In the genomic region with DNA sequence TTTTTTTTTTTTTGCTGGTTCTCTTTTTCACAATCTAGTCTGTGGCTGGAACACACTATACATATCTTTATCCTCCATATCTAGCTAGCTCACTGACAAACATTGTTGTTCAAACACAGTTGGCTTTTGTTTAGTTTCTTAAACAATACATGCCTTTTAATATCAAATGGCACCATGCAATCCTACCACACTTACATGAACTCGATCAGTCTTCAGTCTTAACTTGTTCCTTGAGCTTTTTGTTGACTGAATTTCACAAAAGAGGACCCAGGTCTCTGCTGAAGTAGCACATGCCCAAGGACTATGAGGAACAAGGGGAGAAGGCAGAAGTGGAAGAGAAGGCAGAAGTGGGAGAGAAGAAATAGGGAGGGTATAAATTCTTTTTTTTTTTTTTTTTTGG, we compare ENCODE assay signal across 16 cellular contexts. TPM values are rescaled to one million over a fixed set of nuclear protein-coding genes. Genes with fewer than 3 reads are reported as not detected.
DNase-seq lines count a peak whose midpoint lies in the region; ATAC-seq and TF ChIP-seq lines count a peak whose summit lies in the region.
"Had no signal": no experiment of that assay in that cellular context is flagged by ENCODE, and none has a peak within 500 bp of the region (broad histone marks: within the 10 kb centered on the region; RNA-seq: fewer than 3 reads in every experiment).

No MANE protein-coding gene starts in this region.

- H3K27me3 ChIP-seq in lung (ENCODE audit: control insufficient read depth, insufficient read depth) = no peaks in the 10 kb centered on the region
- H3K27me3 ChIP-seq in upper lobe of right lung = no peaks in the 10 kb centered on the region
- H3K27me3 ChIP-seq in mammary epithelial cell (ENCODE audit: insufficient read depth, low read length) = no peaks in the 10 kb centered on the region
- H3K27me3 ChIP-seq: BLaER1 treated with 17β-estradiol and CSF1 and Interleukin-3, amounts not matched to agents 10 nM and 100 nM; colonic mucosa had no signal

- ATAC-seq in stimulated activated naive CD8-positive, alpha-beta T cell treated with anti-CD3 and anti-CD28 coated beads, Interleukin-15, Interleukin-2, amounts not matched to agents 100 U/mL and 50 U/mL, for 24 hours = no peak
- no peak for ATAC-seq in activated CD8-positive, alpha-beta T cell treated with anti-CD3 and anti-CD28 coated beads for 36 hours
- ATAC-seq in lung (ENCODE audit: insufficient read depth, low FRiP score) = peak; percentile 32
- peak; percentile 67 for ATAC-seq in upper lobe of right lung
- no peak for ATAC-seq in natural killer cell treated with Interleukin-12 subunit alpha and Interleukin-12 subunit beta and Interleukin-15 and Interleukin-18, amount 100 ng/mL, for 72 hours

- peaks cover 44% of the 10 kb centered on the region for H3K79me2 ChIP-seq in mammary epithelial cell (ENCODE audit: insufficient read depth, low read length)

- no peak overlapping the region for H3K4me2 ChIP-seq in mammary epithelial cell (ENCODE audit: insufficient read depth, low read depth, low read length)

- H3K36me3 ChIP-seq in lung (ENCODE audit: control insufficient read depth in 2 of 2, insufficient read depth in 2 of 2, low read length in 2 of 2) = peaks cover 0 to 1% of the 10 kb centered on the region in 2 donors
- peaks cover 4% of the 10 kb centered on the region for H3K36me3 ChIP-seq in upper lobe of right lung
- H3K36me3 ChIP-seq in mammary epithelial cell (ENCODE audit: insufficient read depth, low read length) = no peaks in the 10 kb centered on the region
- H3K36me3 ChIP-seq: colonic mucosa had no signal

- no peaks in the 10 kb centered on the region for H3K27me3 Mint-ChIP-seq in stimulated activated naive CD8-positive, alpha-beta T cell treated with anti-CD3 and anti-CD28 coated beads, Interleukin-15, Interleukin-2, amounts not matched to agents 100 ng/mL and 50 ng/mL, for 24 hours
- no peaks in the 10 kb centered on the region for H3K27me3 Mint-ChIP-seq in activated CD8-positive, alpha-beta T cell treated with anti-CD3 and anti-CD28 coated beads for 36 hours
- H3K27me3 Mint-ChIP-seq in natural killer cell treated with Interleukin-12 subunit alpha and Interleukin-12 subunit beta and Interleukin-15 and Interleukin-18, amount 100 ng/mL, for 72 hours = no peaks in the 10 kb centered on the region

- intact Hi-C loops in activated CD8-positive, alpha-beta T cell treated with anti-CD3 and anti-CD28 coated beads for 36 hours (cut with micrococcal nuclease) = no loop called here
- intact Hi-C loops in upper lobe of right lung (cut with DNase I) (no loop called here), mammary epithelial cell (cut with micrococcal nuclease) (no loop called here)

- TF ChIP-seq CTCF in activated CD8-positive, alpha-beta T cell treated with anti-CD3 and anti-CD28 coated beads for 36 hours (IDR thresholded peaks at IDR 0.05) = no peak
- TF ChIP-seq CTCF in lung (IDR thresholded peaks at IDR 0.05; ENCODE audit: control extremely low read depth, extremely low read depth) (no peak), upper lobe of right lung (IDR thresholded peaks at IDR 0.05) (no peak), mammary epithelial cell (conservative IDR thresholded peaks at IDR 0.05 in 1 of 2, IDR thresholded peaks at IDR 0.05 in 1 of 2; ENCODE audit: extremely low read depth in 1 of 2, insufficient read depth in 1 of 2, low read depth in 1 of 2, low read length in 2 of 2) (no peak)

- H3K36me3 Mint-ChIP-seq in stimulated activated naive CD8-positive, alpha-beta T cell treated with anti-CD3 and anti-CD28 coated beads, Interleukin-15, Interleukin-2, amounts not matched to agents 100 ng/mL and 50 ng/mL, for 24 hours (ENCODE audit: low read depth) = peaks cover 57% of the 10 kb centered on the region
- peaks cover 55% of the 10 kb centered on the region for H3K36me3 Mint-ChIP-seq in activated CD8-positive, alpha-beta T cell treated with anti-CD3 and anti-CD28 coated beads for 36 hours (ENCODE audit: low read depth)
- H3K36me3 Mint-ChIP-seq in natural killer cell treated with Interleukin-12 subunit alpha and Interleukin-12 subunit beta and Interleukin-15 and Interleukin-18, amount 100 ng/mL, for 72 hours = peaks cover 6% of the 10 kb centered on the region

- no peaks in the 10 kb centered on the region for H4K20me1 ChIP-seq in mammary epithelial cell (ENCODE audit: insufficient read depth, low read length)

- H3K4me1 Mint-ChIP-seq in stimulated activated naive CD8-positive, alpha-beta T cell treated with anti-CD3 and anti-CD28 coated beads, Interleukin-15, Interleukin-2, amounts not matched to agents 100 ng/mL and 50 ng/mL, for 24 hours (ENCODE audit: low read depth) = peaks cover 90% of the 10 kb centered on the region
- peaks cover 82% of the 10 kb centered on the region for H3K4me1 Mint-ChIP-seq in activated CD8-positive, alpha-beta T cell treated with anti-CD3 and anti-CD28 coated beads for 36 hours (ENCODE audit: low read depth)
- peaks cover 34 to 44% of the 10 kb centered on the region in 2 donors for H3K4me1 Mint-ChIP-seq in natural killer cell treated with Interleukin-12 subunit alpha and Interleukin-12 subunit beta and Interleukin-15 and Interleukin-18, amount 100 ng/mL, for 72 hours (ENCODE audit: low read depth in 2 of 2)

- no peak overlapping the region for H3K9ac ChIP-seq in mammary epithelial cell (ENCODE audit: insufficient read depth, low read length)
- H3K9ac ChIP-seq: BLaER1 treated with 17β-estradiol and CSF1 and Interleukin-3, amounts not matched to agents 10 nM and 100 nM had no signal

- H3K27ac ChIP-seq in lung (ENCODE audit: low read depth in 1 of 2, low read length in 1 of 2) = no peak overlapping the region
- no peak overlapping the region for H3K27ac ChIP-seq in upper lobe of right lung
- H3K27ac ChIP-seq in mammary epithelial cell (ENCODE audit: insufficient read depth, low read depth, low read length) = no peak overlapping the region
- H3K27ac ChIP-seq: colonic mucosa had no signal

- H3K27ac Mint-ChIP-seq in stimulated activated naive CD8-positive, alpha-beta T cell treated with anti-CD3 and anti-CD28 coated beads, Interleukin-15, Interleukin-2, amounts not matched to agents 100 ng/mL and 50 ng/mL, for 24 hours = peak overlapping the region; percentile 83
- peak overlapping the region; percentile 60 for H3K27ac Mint-ChIP-seq in activated CD8-positive, alpha-beta T cell treated with anti-CD3 and anti-CD28 coated beads for 36 hours
- H3K27ac Mint-ChIP-seq in natural killer cell treated with Interleukin-12 subunit alpha and Interleukin-12 subunit beta and Interleukin-15 and Interleukin-18, amount 100 ng/mL, for 72 hours = peak overlapping the region in 1 of 2 donors; percentile 11

- CTCF ChIA-PET in activated CD8-positive, alpha-beta T cell treated with anti-CD3 and anti-CD28 coated beads for 36 hours (lab: Charles Lee) = interaction anchor here (1.3 to 2.6 kb wide), 2 partner anchors 21 to 36 kb away, joined by 6 to 18 read pairs; no protein-coding TSS in a partner anchor
- CTCF ChIA-PET in mammary epithelial cell (lab: Charles Lee; ENCODE audit: low non-redundant PET) = no interaction called here

- H2AFZ ChIP-seq in mammary epithelial cell (ENCODE audit: low read depth, low read length) = no peak overlapping the region

- H3K4me1 ChIP-seq in lung (ENCODE audit: control insufficient read depth in 2 of 2, insufficient read depth in 2 of 2, low read length in 2 of 2) (peaks cover 4 to 13% of the 10 kb centered on the region in 2 donors), upper lobe of right lung (peaks cover 15% of the 10 kb centered on the region), mammary epithelial cell (ENCODE audit: insufficient read depth, low read length) (no peaks in the 10 kb centered on the region)

- H3K4me3 ChIP-seq in lung = no peak overlapping the region
- H3K4me3 ChIP-seq in upper lobe of right lung = no peak overlapping the region
- H3K4me3 ChIP-seq in mammary epithelial cell (replicated peaks in 1 of 3; ENCODE audit: insufficient read depth in 1 of 3, low read depth in 2 of 3, low read length in 3 of 3) = no peak overlapping the region
- H3K4me3 ChIP-seq: BLaER1 treated with 17β-estradiol and CSF1 and Interleukin-3, amounts not matched to agents 10 nM and 100 nM; colonic mucosa had no signal

- dilution Hi-C loops in mammary epithelial cell (cut with HindIII; ENCODE audit: low sequenced_read_pairs) = no loop called here

- no peak for DNase-seq in stimulated activated naive CD8-positive, alpha-beta T cell treated with anti-CD3 and anti-CD28 coated beads, Interleukin-15, Interleukin-2, amounts not matched to agents 100 U/mL and 50 U/mL, for 24 hours
- no peak for DNase-seq in activated CD8-positive, alpha-beta T cell treated with anti-CD3 and anti-CD28 coated beads for 36 hours
- no peak for DNase-seq in lung (ENCODE audit: low spot score)
- DNase-seq in upper lobe of right lung = no peak
- DNase-seq in mammary epithelial cell = no peak
- no peak for DNase-seq in natural killer cell treated with Interleukin-12 subunit alpha and Interleukin-12 subunit beta and Interleukin-15 and Interleukin-18, amount 100 ng/mL, for 72 hours (ENCODE audit: low spot score)
- no peak for DNase-seq in amygdala (lab: John Stamatoyannopoulos, UW)
- DNase-seq: colonic mucosa; GF-D8; NCI-H1417; NCI-H526; retina; SHP77; stimulated activated naive CD4-positive, alpha-beta T cell had no signal

- no peaks in the 10 kb centered on the region for H3K9me3 ChIP-seq in lung (ENCODE audit: control insufficient read depth in 2 of 2, insufficient read depth in 1 of 2, low read length in 1 of 2)
- no peaks in the 10 kb centered on the region for H3K9me3 ChIP-seq in upper lobe of right lung
- no peaks in the 10 kb centered on the region for H3K9me3 ChIP-seq in mammary epithelial cell (replicated peaks; ENCODE audit: insufficient read depth, low read length)
- H3K9me3 ChIP-seq: colonic mucosa had no signal

- H3K9me3 Mint-ChIP-seq in stimulated activated naive CD8-positive, alpha-beta T cell treated with anti-CD3 and anti-CD28 coated beads, Interleukin-15, Interleukin-2, amounts not matched to agents 100 ng/mL and 50 ng/mL, for 24 hours = peaks cover 6% of the 10 kb centered on the region
- H3K9me3 Mint-ChIP-seq in activated CD8-positive, alpha-beta T cell treated with anti-CD3 and anti-CD28 coated beads for 36 hours = peaks cover 7% of the 10 kb centered on the region
- no peaks in the 10 kb centered on the region for H3K9me3 Mint-ChIP-seq in natural killer cell treated with Interleukin-12 subunit alpha and Interleukin-12 subunit beta and Interleukin-15 and Interleukin-18, amount 100 ng/mL, for 72 hours

- POLR2A ChIA-PET in activated CD8-positive, alpha-beta T cell treated with anti-CD3 and anti-CD28 coated beads for 36 hours (lab: Charles Lee) = no interaction called here

- H3K4me3 Mint-ChIP-seq in stimulated activated naive CD8-positive, alpha-beta T cell treated with anti-CD3 and anti-CD28 coated beads, Interleukin-15, Interleukin-2, amounts not matched to agents 100 ng/mL and 50 ng/mL, for 24 hours = no peak overlapping the region
- H3K4me3 Mint-ChIP-seq in activated CD8-positive, alpha-beta T cell treated with anti-CD3 and anti-CD28 coated beads for 36 hours = no peak overlapping the region
- no peak overlapping the region for H3K4me3 Mint-ChIP-seq in natural killer cell treated with Interleukin-12 subunit alpha and Interleukin-12 subunit beta and Interleukin-15 and Interleukin-18, amount 100 ng/mL, for 72 hours

- WGBS in lung, 2 donors = 0% methylated on average over 1 of the region's 1 CpG
- 0% methylated on average over 1 of the region's 1 CpG for WGBS in mammary epithelial cell (ENCODE audit: low coverage, missing lambda C conversion rate)

- in situ Hi-C loops in mammary epithelial cell (cut with MboI; ENCODE audit: low sequenced_read_pairs in 2 of 2) = no loop called here

- BruUV-seq in mammary epithelial cell (replicated peaks; lab: Mats Ljungman, UMichigan) = no TSS peak

RNA-seq across cellular contexts. Expression of a gene that starts 25.5 kb away (rescaled TPM):
- 100 to 1,000 TPM; 234 to 235 TPM for total RNA-seq in activated CD8-positive, alpha-beta T cell treated with anti-CD3 and anti-CD28 coated beads for 36 hours
- 100 to 1,000 TPM; 117 to 245 TPM for total RNA-seq in lung
- polyA plus RNA-seq in lung = 10 to 100 TPM; 53.6 to 83.5 TPM
- 203 TPM for total RNA-seq in upper lobe of right lung
- total RNA-seq in mammary epithelial cell = 100 to 1,000 TPM in 1 of 2 donors, 10 to 100 TPM in 1; 96.9 to 111 TPM
- 169 TPM for polyA plus RNA-seq in mammary epithelial cell
- polyA minus RNA-seq in mammary epithelial cell = 63.6 TPM
- 10 to 100 TPM; 64.6 to 81.3 TPM for total RNA-seq in natural killer cell treated with Interleukin-12 subunit alpha and Interleukin-12 subunit beta and Interleukin-15 and Interleukin-18, amount 100 ng/mL, for 72 hours

Comparison
In these comparisons a context has a peak if more than half of its experiments do, and no peak if none do; other contexts are left out.
1. ATAC-seq: peak in lung (single experiment) and upper lobe of right lung (single experiment); none in stimulated activated naive CD8-positive, alpha-beta T cell treated with anti-CD3 and anti-CD28 coated beads, Interleukin-15, Interleukin-2, amounts not matched to agents 100 U/mL and 50 U/mL, for 24 hours (single experiment), activated CD8-positive, alpha-beta T cell treated with anti-CD3 and anti-CD28 coated beads for 36 hours (single experiment) and natural killer cell treated with Interleukin-12 subunit alpha and Interleukin-12 subunit beta and Interleukin-15 and Interleukin-18, amount 100 ng/mL, for 72 hours (0 of 2).